Comparison of ENCODE assay signal across 17 cellular contexts in the genomic region with DNA sequence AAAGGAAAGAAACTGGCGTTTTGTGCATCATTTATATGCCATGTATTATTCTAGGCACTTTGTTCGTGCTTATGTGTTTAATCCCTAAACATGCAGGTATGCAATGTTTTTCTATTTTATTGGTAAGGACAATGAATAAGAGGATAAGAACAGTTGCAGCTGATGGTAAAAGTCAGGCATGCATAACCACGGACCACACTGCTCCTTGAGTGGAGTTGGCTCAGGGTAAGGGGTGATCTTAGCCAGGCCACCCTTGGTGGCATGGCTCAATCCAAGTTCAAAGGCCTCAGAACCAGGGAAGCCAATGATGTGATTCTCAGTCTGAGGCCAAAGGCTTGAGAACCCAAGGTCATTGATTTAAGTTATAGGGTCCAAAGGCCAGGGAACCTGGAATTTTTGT.
DNase-seq lines count a peak whose midpoint lies in the region; ATAC-seq and TF ChIP-seq lines count a peak whose summit lies in the region.
"Had no signal": no experiment of that assay in that cellular context is flagged by ENCODE, and none has a peak within 500 bp of the region (broad histone marks: within the 10 kb centered on the region; RNA-seq: fewer than 3 reads in every experiment).

No MANE protein-coding gene starts in this region.

- peak overlapping the region; percentile 60 for H3K4me2 ChIP-seq in BLaER1
- H3K4me2 ChIP-seq in hepatocyte: peak overlapping the region; percentile 3

- no peak overlapping the region for H2AFZ ChIP-seq in hepatocyte
- H2AFZ ChIP-seq: GM23248 had no signal

- H3K27ac ChIP-seq in BLaER1 (no peak overlapping the region), hepatocyte (no peak overlapping the region)
- H3K27ac ChIP-seq: C4-2B, GM23248 had no signal

- intact Hi-C loops in sciatic nerve (cut with DNase I): no loop called here

- no peak overlapping the region for H3K9ac ChIP-seq in BLaER1
- H3K9ac ChIP-seq: GM23248 had no signal

- H3K9me3 ChIP-seq in BLaER1: no peaks in the 10 kb centered on the region; the same call in 1 of the 2 replicates
- no peaks in the 10 kb centered on the region for H3K9me3 ChIP-seq in hepatocyte (ENCODE audit: low read depth)

- TF ChIP-seq CTCF in hepatocyte (IDR thresholded peaks at IDR 0.05; ENCODE audit: poor library complexity): no peak

- H3K9me2 ChIP-seq in hepatocyte (replicated peaks; ENCODE audit: insufficient read depth): no peaks in the 10 kb centered on the region

- H3K27me3 ChIP-seq in BLaER1 (no peaks in the 10 kb centered on the region), hepatocyte (no peaks in the 10 kb centered on the region)

- ATAC-seq in sciatic nerve: peak; percentile 48

- H4K20me1 ChIP-seq in BLaER1 (no peaks in the 10 kb centered on the region), hepatocyte (ENCODE audit: insufficient read depth, poor library complexity, severe bottlenecking) (no peaks in the 10 kb centered on the region)

- H3K4me3 ChIP-seq in BLaER1 (no peak overlapping the region), hepatocyte (no peak overlapping the region)
- H3K4me3 ChIP-seq: GM23248 had no signal

- 74% methylated on average over 3 of the region's 3 CpGs for WGBS in hepatocyte (ENCODE audit: low lambda C conversion rate, missing lambda C conversion rate)

- peak; percentile 24 for DNase-seq in amniotic epithelial cell (ENCODE audit: low read depth)
- DNase-seq in hepatocyte (ENCODE audit: low spot score): no peak
- no peak for DNase-seq in sciatic nerve (ENCODE audit: low spot score)
- DNase-seq in HuH-7.5 (ENCODE audit: low spot score): no peak
- DNase-seq in stimulated activated CD4-positive, alpha-beta T cell treated with anti-CD3 and anti-CD28 coated beads, Interleukin-2, amount 100 ng/mL, for 48 hours: no peak
- no peak for DNase-seq in iPS-NIHi7 (ENCODE audit: extremely low spot score)
- DNase-seq in D341Med (ENCODE audit: low spot score): no peak
- DNase-seq: Caco-2; NCI-H1105 treated with DMSO at 0.1 percent for 48 hours; NCI-H187 treated with DMSO at 0.1 percent for 48 hours; NCI-H345; NCI-H526; NK-92 treated with Interleukin-12 subunit alpha and Interleukin-12 subunit beta, amount 100 ng/mL, for 24 hours; SIG-M5 had no signal

- H3K79me2 ChIP-seq in hepatocyte: no peaks in the 10 kb centered on the region

- H3K4me1 ChIP-seq in BLaER1: peaks cover 19% of the 10 kb centered on the region
- peaks cover 4% of the 10 kb centered on the region for H3K4me1 ChIP-seq in hepatocyte (ENCODE audit: insufficient read depth)
- H3K4me1 ChIP-seq: Caco-2 had no signal

- H3K36me3 ChIP-seq in BLaER1: no peaks in the 10 kb centered on the region
- H3K36me3 ChIP-seq in hepatocyte (replicated peaks; ENCODE audit: insufficient read depth, low read depth): no peaks in the 10 kb centered on the region
